26 cellular contexts compared by ENCODE assay signal in genomic region chr1:205532996-205533728, GRCh38. TPM values are rescaled to one million over a fixed set of nuclear protein-coding genes. Genes with fewer than 3 reads are reported as not detected.
A peak's percentile ranks its signal among the peaks of the same experiment; 100 is the strongest.
DNase-seq lines count a peak whose midpoint lies in the region; ATAC-seq, FAIRE-seq and TF ChIP-seq lines count a peak whose summit lies in the region.
"Had no signal": no experiment of that assay in that cellular context is flagged by ENCODE, and none has a peak within 500 bp of the region (broad histone marks: within the 10 kb centered on the region; RNA-seq: fewer than 3 reads in every experiment).

No MANE protein-coding gene starts in this region.

- H3K9me3 ChIP-seq in IMR-90 (ENCODE audit: control insufficient read depth, insufficient read depth, low read length) (no peaks in the 10 kb centered on the region), K562 (replicated peaks; ENCODE audit: control insufficient read depth, insufficient read depth, low read depth, low read length) (no peaks in the 10 kb centered on the region), kidney (ENCODE audit: control insufficient read depth in 1 of 2, low read length in 2 of 2) (no peaks in the 10 kb centered on the region), neural progenitor cell (ENCODE audit: low read depth) (no peaks in the 10 kb centered on the region), MG63 (no peaks in the 10 kb centered on the region)
- H3K9me3 ChIP-seq: BLaER1 had no signal

- no peak overlapping the region for H4K8ac ChIP-seq in IMR-90 (ENCODE audit: low read depth in 2 of 2, low read length in 2 of 2)

- H3K27me3 Mint-ChIP-seq in neural progenitor cell (ENCODE audit: insufficient read depth, low read depth), result peaks cover 20% of the 10 kb centered on the region

- BruUV-seq in IMR-90 (replicated peaks; lab: Mats Ljungman, UMichigan), result no TSS peak
- BruUV-seq in K562 (replicated peaks; lab: Mats Ljungman, UMichigan), result no TSS peak

- no peak for DNase-seq in IMR-90
- no peak for DNase-seq in K562 (ENCODE audit: extremely low read depth in 1 of 4, low spot score in 3 of 4)
- DNase-seq in kidney, result peak; percentile 73
- no peak for DNase-seq in neural progenitor cell (ENCODE audit: low spot score)
- DNase-seq in MG63, result no peak
- DNase-seq in hepatic stellate cell (ENCODE audit: low spot score), result no peak
- DNase-seq: CD4-positive, CD25-positive, alpha-beta regulatory T cell; DMS153; DND-41; Kasumi-1; MV-4-11; NCI-H1105; NCI-H1436 treated with DMSO at 0.1 percent for 48 hours; NCI-H187 treated with DMSO at 0.1 percent for 48 hours; NCI-H2171 treated with DMSO at 0.1 percent for 48 hours; NCI-H524; NCI-H748 treated with DMSO at 0.1 percent for 48 hours; PC-9; SIG-M5 had no signal

- H2AFZ ChIP-seq in IMR-90 (replicated peaks; ENCODE audit: low read length, poor library complexity), result no peak overlapping the region
- H2AFZ ChIP-seq in K562 (ENCODE audit: low read depth, low read length), result no peak overlapping the region
- H2AFZ ChIP-seq in neural progenitor cell (replicated peaks), result no peak overlapping the region
- H2AFZ ChIP-seq: PC-9 had no signal

- H3K27me3 ChIP-seq in IMR-90 (ENCODE audit: control insufficient read depth, insufficient read depth, low read length) (peaks cover 40% of the 10 kb centered on the region), K562 (ENCODE audit: control insufficient read depth in 2 of 2, insufficient read depth in 2 of 2, low read length in 2 of 2) (peaks cover 22 to 73% of the 10 kb centered on the region in 2 experiments; a peak in 4 of 5 replicates), neural progenitor cell (peaks cover 11% of the 10 kb centered on the region), MG63 (peaks cover 2% of the 10 kb centered on the region; the same call in 1 of the 2 replicates)
- H3K27me3 ChIP-seq: BLaER1 had no signal

- dilution Hi-C loops in IMR-90 (cut with HindIII; ENCODE audit: low sequenced_read_pairs, unreplicated experiment), result no loop called here

- no peaks in the 10 kb centered on the region for H3K79me2 ChIP-seq in K562 (ENCODE audit: control insufficient read depth, insufficient read depth, low read length)
- no peaks in the 10 kb centered on the region for H3K79me2 ChIP-seq in neural progenitor cell (ENCODE audit: low read depth)

- no peak overlapping the region for H3K4me3 Mint-ChIP-seq in neural progenitor cell
- H3K4me3 Mint-ChIP-seq: CD4-positive, CD25-positive, alpha-beta regulatory T cell had no signal

- FAIRE-seq in K562 (lab: Jason Lieb, UNC), result no peak
- no peak for FAIRE-seq in kidney (lab: Jason Lieb, UNC)
- FAIRE-seq: A204.1, GM12892, H54 had no signal

- H3K18ac ChIP-seq in IMR-90 (ENCODE audit: low read depth, low read length), result no peak overlapping the region

- ATAC-seq in IMR-90 (ENCODE audit: low read depth), result no peak
- ATAC-seq in K562, result no peak
- ATAC-seq in HG03342 (IDR thresholded peaks at IDR 0.05; ENCODE audit: unreplicated experiment), result no peak
- no peak for ATAC-seq in HG02642 (IDR thresholded peaks at IDR 0.05; ENCODE audit: poor library complexity, unreplicated experiment)

- H2BK15ac ChIP-seq in IMR-90 (ENCODE audit: low read depth, low read length), result no peak overlapping the region

- POLR2A ChIA-PET in IMR-90 (lab: Charles Lee; ENCODE audit: unreplicated experiment), result no interaction called here
- POLR2A ChIA-PET in K562 (lab: Yijun Ruan, JAX), result no interaction called here

- H3K4me3 ChIP-seq in IMR-90 (ENCODE audit: insufficient read depth, low read depth, low read length) (no peak overlapping the region), K562 (no peak overlapping the region), kidney (ENCODE audit: low read length in 2 of 2) (no peak overlapping the region), neural progenitor cell (no peak overlapping the region), MG63 (no peak overlapping the region)
- H3K4me3 ChIP-seq: BLaER1, PC-9, SK-N-MC had no signal

- H3K27ac Mint-ChIP-seq in neural progenitor cell, result no peak overlapping the region
- H3K27ac Mint-ChIP-seq: CD4-positive, CD25-positive, alpha-beta regulatory T cell had no signal

- H2AK9ac ChIP-seq in IMR-90 (replicated peaks; ENCODE audit: low read depth, low read length, poor library complexity), result peak overlapping the region; percentile 50

- intact Hi-C loops in IMR-90 (cut with micrococcal nuclease), result no loop called here
- intact Hi-C loops in K562 (cut with micrococcal nuclease), result no loop called here
- intact Hi-C loops in kidney (cut with DNase I), result no loop called here

- H2BK120ac ChIP-seq in IMR-90 (ENCODE audit: low read depth, low read length), result no peak overlapping the region

- no peak overlapping the region for H4K5ac ChIP-seq in IMR-90 (ENCODE audit: low read depth, low read length)

- no peak overlapping the region for H3K23ac ChIP-seq in IMR-90 (ENCODE audit: low read depth, low read length)

- in situ Hi-C loops in IMR-90 (cut with MboI; ENCODE audit: low sequenced_read_pairs) (no loop called here), K562 (cut with MboI) (no loop called here)

- H4K20me1 ChIP-seq in IMR-90 (ENCODE audit: insufficient read depth, low read length) (no peaks in the 10 kb centered on the region), K562 (replicated peaks; ENCODE audit: control insufficient read depth, insufficient read depth, low read length) (peaks cover 5% of the 10 kb centered on the region), neural progenitor cell (ENCODE audit: low read depth) (no peaks in the 10 kb centered on the region)
- H4K20me1 ChIP-seq: BLaER1 had no signal

- H3F3A ChIP-seq in neural progenitor cell (ENCODE audit: low read depth), result peaks cover 7% of the 10 kb centered on the region

- CTCF ChIA-PET in IMR-90 (lab: Yijun Ruan, JAX), result no interaction called here
- CTCF ChIA-PET in K562 (lab: Yijun Ruan, JAX; ENCODE audit: low intra/inter-chr PET ratio), result no interaction called here

- H3K79me1 ChIP-seq in IMR-90 (ENCODE audit: low read depth in 1 of 2, low read length in 2 of 2), result no peaks in the 10 kb centered on the region

- TF ChIP-seq EP300 in K562 (IDR thresholded peaks at IDR 0.05; ENCODE audit: low read length), result no peak

- TF ChIP-seq POLR2A in IMR-90 (IDR thresholded peaks at IDR 0.05; ENCODE audit: low read depth, low read length), result no peak
- TF ChIP-seq POLR2A in K562 (conservative IDR thresholded peaks at IDR 0.05), result no peak

- no peak overlapping the region for H3K4ac ChIP-seq in IMR-90 (ENCODE audit: low read depth, low read length)

- no peak overlapping the region for H3K27ac ChIP-seq in IMR-90 (ENCODE audit: insufficient read depth, low read length)
- H3K27ac ChIP-seq in K562 (ENCODE audit: extremely low read depth, low read depth, low read length), result no peak overlapping the region
- no peak overlapping the region for H3K27ac ChIP-seq in kidney (ENCODE audit: low read depth in 2 of 2, low read length in 2 of 2)
- H3K27ac ChIP-seq in neural progenitor cell, result peak overlapping the region; percentile 53
- H3K27ac ChIP-seq: BLaER1, PC-9, SK-N-MC had no signal

- H4K91ac ChIP-seq in IMR-90 (ENCODE audit: insufficient read depth, low read depth, low read length), result no peak overlapping the region

- no peak overlapping the region for H2BK5ac ChIP-seq in IMR-90 (ENCODE audit: low read depth, low read length, poor library complexity, severe bottlenecking)

- H3K4me1 Mint-ChIP-seq in neural progenitor cell, result peaks cover 40% of the 10 kb centered on the region

- no peaks in the 10 kb centered on the region for H3K9me1 ChIP-seq in IMR-90 (ENCODE audit: insufficient read depth, low read length)
- no peaks in the 10 kb centered on the region for H3K9me1 ChIP-seq in K562 (ENCODE audit: control insufficient read depth, insufficient read depth, low read length)

- no peak overlapping the region for H3K14ac ChIP-seq in IMR-90 (replicated peaks; ENCODE audit: low read depth, low read length)

- no peak overlapping the region for H3K56ac ChIP-seq in IMR-90 (ENCODE audit: extremely low read depth, insufficient read depth, low read length)

- no peaks in the 10 kb centered on the region for H3K36me3 ChIP-seq in IMR-90 (ENCODE audit: control insufficient read depth, insufficient read depth, low read length)
- no peaks in the 10 kb centered on the region for H3K36me3 ChIP-seq in K562 (ENCODE audit: control insufficient read depth, insufficient read depth, low read length)
- peaks cover 8 to 20% of the 10 kb centered on the region in 2 donors for H3K36me3 ChIP-seq in kidney (ENCODE audit: control insufficient read depth in 1 of 2, insufficient read depth in 2 of 2, low read length in 2 of 2)
- no peaks in the 10 kb centered on the region for H3K36me3 ChIP-seq in neural progenitor cell
- H3K36me3 ChIP-seq in MG63, result no peaks in the 10 kb centered on the region

- no peaks in the 10 kb centered on the region for H3K9me3 Mint-ChIP-seq in neural progenitor cell
- H3K9me3 Mint-ChIP-seq: CD4-positive, CD25-positive, alpha-beta regulatory T cell had no signal

- H3K9ac ChIP-seq in IMR-90 (ENCODE audit: low read depth, low read length) (no peak overlapping the region), K562 (ENCODE audit: insufficient read depth in 1 of 2, low read depth in 2 of 2, low read length in 2 of 2) (no peak overlapping the region), kidney (ENCODE audit: low read length in 2 of 2) (no peak overlapping the region), neural progenitor cell (no peak overlapping the region)
- H3K9ac ChIP-seq: BLaER1 had no signal

- H2BK20ac ChIP-seq in IMR-90 (ENCODE audit: low read depth, low read length), result no peak overlapping the region

- no peak overlapping the region for H3K4me2 ChIP-seq in IMR-90 (ENCODE audit: low read depth, low read length)
- H3K4me2 ChIP-seq in K562 (ENCODE audit: insufficient read depth, low read length), result no peak overlapping the region
- peak overlapping the region; percentile 38 for H3K4me2 ChIP-seq in neural progenitor cell
- H3K4me2 ChIP-seq: BLaER1, PC-9 had no signal

- H3K4me1 ChIP-seq in IMR-90 (ENCODE audit: control insufficient read depth, insufficient read depth, low read length) (no peaks in the 10 kb centered on the region), K562 (replicated peaks in 1 of 2; ENCODE audit: control insufficient read depth in 2 of 2, insufficient read depth in 2 of 2, low read length in 2 of 2) (peaks cover 0 to 24% of the 10 kb centered on the region in 2 experiments; a peak in 3 of 5 replicates), kidney (ENCODE audit: control insufficient read depth in 1 of 2, insufficient read depth in 1 of 2, low read depth in 1 of 2, low read length in 2 of 2) (no peaks in the 10 kb centered on the region), neural progenitor cell (peaks cover 20% of the 10 kb centered on the region)

- TF ChIP-seq CTCF in IMR-90 (conservative IDR thresholded peaks at IDR 0.05; ENCODE audit: low read depth, low read length) (no peak), K562 (IDR thresholded peaks at IDR 0.05 in 2 of 3, conservative IDR thresholded peaks at IDR 0.05 in 1 of 3; ENCODE audit: insufficient read depth in 2 of 3, low read depth in 1 of 3, low read length in 3 of 3) (no peak), kidney (IDR thresholded peaks at IDR 0.05; ENCODE audit: borderline replicate concordance, extremely low read depth, insufficient read depth) (no peak), neural progenitor cell (IDR thresholded peaks at IDR 0.05) (no peak)

- 67% methylated on average over 5 of the region's 12 CpGs; no CpG with 5 or more reads in 1 of the 2 experiments for WGBS in IMR-90 (ENCODE audit: extremely low coverage in 2 of 2, insufficient read length in 1 of 2), 2 experiments
- 2% methylated on average over 12 of the region's 12 CpGs for WGBS in K562 (ENCODE audit: insufficient coverage, low coverage, missing lambda C conversion rate)

- H3K36me3 Mint-ChIP-seq in neural progenitor cell, result peaks cover 2% of the 10 kb centered on the region
- H3K36me3 Mint-ChIP-seq: CD4-positive, CD25-positive, alpha-beta regulatory T cell had no signal

- no peak for TF ChIP-seq RAD21 in IMR-90 (IDR thresholded peaks at IDR 0.05; ENCODE audit: low read length)
- no peak for TF ChIP-seq RAD21 in K562 (CRISPR knock-in tag; conservative IDR thresholded peaks at IDR 0.05 in 1 of 2, IDR thresholded peaks at IDR 0.05 in 1 of 2)

- H2AK5ac ChIP-seq in IMR-90 (ENCODE audit: low read depth, low read length), result no peak overlapping the region

RNA-seq across cellular contexts. Expression of gene CDK18, which starts 28.7 kb away (rescaled TPM):
- total RNA-seq in IMR-90 (2012; rRNA removed), result 0.18 and 0.28 TPM in 2 replicates
- 0.34 and 0.48 TPM in 2 replicates for polyA plus RNA-seq in IMR-90 (2012; rRNA removed)
- polyA plus RNA-seq in IMR-90 (2012; cell fraction: cytosol; rRNA removed), result 0.17 and 0.56 TPM in 2 replicates
- polyA plus RNA-seq in IMR-90 (2012; cell fraction: nucleus; rRNA removed; ENCODE audit: low replicate concordance), result 1.7 and 2.8 TPM in 2 replicates
- 0.63 and 3.1 TPM in 2 replicates for total RNA-seq in K562 (2011; cell fraction: chromatin; rRNA removed; ENCODE audit: low replicate concordance)
- total RNA-seq in K562 (2011; cell fraction: nucleolus; rRNA removed), result 0.92 and 1.2 TPM in 2 replicates
- 1.0 and 1.7 TPM in 2 replicates for total RNA-seq in K562 (2011; cell fraction: nucleoplasm; rRNA removed)
- total RNA-seq in K562 (2014; rRNA removed), result 0.05 TPM in 1 of 2 replicates, not detected in the other
- total RNA-seq in K562 (2014; rRNA removed; fragmentation: Illumina TruSeq; extraction: Trizol), result 0.07 TPM in 1 of 2 replicates, not detected in the other
- 0.23 and 0.69 TPM in 2 replicates for total RNA-seq in K562 (2015; rRNA removed; fragmentation: Illumina TruSeq; extraction: Trizol)
- 0.34 and 0.44 TPM in 2 replicates for total RNA-seq in K562 (2021)
- polyA plus RNA-seq in K562 (2011; rRNA removed), result 0.17 and 0.20 TPM in 2 replicates
- 0.06 and 0.25 TPM in 2 replicates for polyA plus RNA-seq in K562 (2011; cell fraction: cytosol; rRNA removed)
- polyA plus RNA-seq in K562 (2011; cell fraction: nucleus; rRNA removed), result 0.51 and 1.9 TPM in 2 replicates
- 0.46 and 1.4 TPM in 2 replicates for polyA plus RNA-seq in K562 (2012)
- 0.51 and 0.61 TPM in 2 replicates for polyA plus RNA-seq in K562 (2014; fragmentation: Illumina TruSeq; extraction: Trizol)
- not detected for polyA plus RNA-seq in K562 (2014; fragmentation: Nextera tagmentation; extraction: Ambion mirVana)
- polyA plus RNA-seq in K562 (2014; rRNA removed), result 0.08 and 0.19 TPM in 2 replicates
- polyA minus RNA-seq in K562 (2011; rRNA and poly(A)+ RNA removed), result 0.18 and 0.28 TPM in 2 replicates
- polyA minus RNA-seq in K562 (2011; cell fraction: cytosol; rRNA and poly(A)+ RNA removed), result not detected in 2 replicates
- polyA minus RNA-seq in K562 (2011; cell fraction: nucleus; rRNA and poly(A)+ RNA removed), result 0.56 and 1.6 TPM in 2 replicates
- total RNA-seq in kidney, result 25.7 TPM
- polyA plus RNA-seq in kidney (ENCODE audit: insufficient read depth, low read depth, low replicate concordance), result 36.3 TPM
- 14.1 and 25.5 TPM in 2 replicates for total RNA-seq in neural progenitor cell (ENCODE audit: low replicate concordance)
- 0.89 and 3.0 TPM in 2 replicates for total RNA-seq in MG63 (2014; rRNA removed; shearing (Covaris generic); ENCODE audit: low replicate concordance)
- polyA plus RNA-seq: CD4-positive, CD25-positive, alpha-beta regulatory T cell had no signal
